In the genomic region with DNA sequence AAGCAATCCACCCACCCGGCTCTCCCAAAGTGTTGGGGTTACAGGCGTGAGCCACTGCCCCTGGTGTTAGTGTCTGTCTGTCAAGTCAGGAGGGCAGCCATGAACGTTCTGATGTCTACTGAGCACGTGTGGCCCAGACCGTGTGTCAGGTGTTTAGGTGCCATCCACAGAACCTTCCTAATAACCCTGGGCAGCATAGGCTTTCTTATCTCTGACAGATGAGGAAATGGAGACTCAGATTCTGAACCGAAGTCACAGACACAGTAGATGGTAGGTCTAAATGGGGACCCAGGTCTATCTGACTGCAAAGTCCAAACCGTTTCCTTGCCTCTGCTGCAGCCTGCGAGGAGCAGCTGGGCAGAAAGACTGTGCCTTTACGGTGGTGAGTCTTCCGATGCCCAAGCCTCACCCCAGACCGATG, we compare ENCODE assay signal across 8 cellular contexts. TPM values are rescaled to one million over a fixed set of nuclear protein-coding genes. Genes with fewer than 3 reads are reported as not detected.
DNase-seq lines count a peak whose midpoint lies in the region; ATAC-seq, FAIRE-seq and TF ChIP-seq lines count a peak whose summit lies in the region.

No MANE protein-coding gene starts in this region.

- ATAC-seq in HG03045 (IDR thresholded peaks at IDR 0.05; ENCODE audit: unreplicated experiment) = peak; percentile 6
- no peak for ATAC-seq in activated naive CD8-positive, alpha-beta T cell treated with anti-CD3 and anti-CD28 coated beads, Interleukin-2, amount 50 U/mL, for 24 hours

- H3K79me1 ChIP-seq in mesenchymal stem cell (replicated peaks; ENCODE audit: low read length, poor library complexity, severe bottlenecking) = peaks cover 7% of the 10 kb centered on the region

- no peaks in the 10 kb centered on the region for H3K9me3 ChIP-seq in mesenchymal stem cell (ENCODE audit: control insufficient read depth, low read length)

- DNase-seq in AG04449 (ENCODE audit: low read depth, low spot score) (no peak), mesenchymal stem cell (no peak), NCI-H748 treated with DMSO at 0.1 percent for 48 hours (lab: John Stamatoyannopoulos, UW) (no peak), D721Med (ENCODE audit: insufficient read length, low spot score) (no peak), NCI-H524 (lab: John Stamatoyannopoulos, UW) (no peak)
- DNase-seq in activated naive CD8-positive, alpha-beta T cell treated with anti-CD3 and anti-CD28 coated beads, Interleukin-2, amount 50 U/mL, for 24 hours = no peak
- DNase-seq in stimulated activated CD4-positive, alpha-beta T cell treated with anti-CD3 and anti-CD28 coated beads, Interleukin-15, amount 100 ng/mL, for 24 hours = no peak

- H3K27me3 Mint-ChIP-seq in activated naive CD8-positive, alpha-beta T cell treated with anti-CD3 and anti-CD28 coated beads, Interleukin-2, amount 50 U/mL, for 24 hours = peaks cover 2% of the 10 kb centered on the region

- peak overlapping the region; percentile 60 for H3K27ac Mint-ChIP-seq in activated naive CD8-positive, alpha-beta T cell treated with anti-CD3 and anti-CD28 coated beads, Interleukin-2, amount 50 U/mL, for 24 hours

- peaks cover 0 to 12% of the 10 kb centered on the region in 2 experiments for H3K27me3 ChIP-seq in mesenchymal stem cell (ENCODE audit: control insufficient read depth in 1 of 2, insufficient read depth in 1 of 2, low read length in 2 of 2)

- H4K8ac ChIP-seq in mesenchymal stem cell (ENCODE audit: low read length) = peak overlapping the region; percentile 35

- peak overlapping the region in 1 of 2 experiments; percentile 35 for H3K4ac ChIP-seq in mesenchymal stem cell (ENCODE audit: low read depth in 1 of 2, low read length in 2 of 2)

- no peak overlapping the region for H3K27ac ChIP-seq in mesenchymal stem cell (ENCODE audit: low read length, poor library complexity, severe bottlenecking)

- TF ChIP-seq CTCF in AG04449 (IDR thresholded peaks at IDR 0.05; ENCODE audit: insufficient read depth, low read length, missing control alignments) (no peak), D721Med (IDR thresholded peaks at IDR 0.05; ENCODE audit: insufficient read depth, missing control alignments) (no peak)

- no peaks in the 10 kb centered on the region for H3K36me3 Mint-ChIP-seq in activated naive CD8-positive, alpha-beta T cell treated with anti-CD3 and anti-CD28 coated beads, Interleukin-2, amount 50 U/mL, for 24 hours (ENCODE audit: low read depth)

- H2BK120ac ChIP-seq in mesenchymal stem cell (ENCODE audit: low read depth, low read length) = no peak overlapping the region

- peak overlapping the region; percentile 80 for H3K4me3 ChIP-seq in AG04449 (ENCODE audit: low read depth, low read length)
- peak overlapping the region in 1 of 2 experiments; percentile 91 for H3K4me3 ChIP-seq in mesenchymal stem cell (ENCODE audit: insufficient read depth in 1 of 2, low read depth in 1 of 2, low read length in 2 of 2)

- POLR2A ChIA-PET in AG04449 (lab: Yijun Ruan, JAX) = no interaction called here

- no peak overlapping the region for H2BK12ac ChIP-seq in mesenchymal stem cell (ENCODE audit: low read length in 2 of 2)

- peak overlapping the region; percentile 96 for H3K4me2 ChIP-seq in mesenchymal stem cell (ENCODE audit: low read length, poor library complexity, severe bottlenecking)

- no peak for FAIRE-seq in D721Med (lab: Jason Lieb, UNC)

- no peak overlapping the region for H2AK5ac ChIP-seq in mesenchymal stem cell (ENCODE audit: low read length, severe bottlenecking)

- no peak overlapping the region for H3K23ac ChIP-seq in mesenchymal stem cell (ENCODE audit: low read length in 2 of 2)

- H4K91ac ChIP-seq in mesenchymal stem cell (ENCODE audit: low read length) = no peak overlapping the region

- peak overlapping the region; percentile 75 for H3K4me3 Mint-ChIP-seq in activated naive CD8-positive, alpha-beta T cell treated with anti-CD3 and anti-CD28 coated beads, Interleukin-2, amount 50 U/mL, for 24 hours

- H3K14ac ChIP-seq in mesenchymal stem cell (ENCODE audit: low read length in 2 of 2) = no peak overlapping the region

- H2BK5ac ChIP-seq in mesenchymal stem cell (ENCODE audit: low read depth, low read length, poor library complexity, severe bottlenecking) = no peak overlapping the region

- CTCF ChIA-PET in AG04449 (lab: Yijun Ruan, JAX) = interaction anchor here (1.3 kb wide), 1 partner anchor 75 kb away, joined by 5 read pairs; no protein-coding TSS in a partner anchor

- H2AFZ ChIP-seq in mesenchymal stem cell (ENCODE audit: low read depth, low read length) = no peak overlapping the region

- peaks cover 77% of the 10 kb centered on the region for H3K4me1 Mint-ChIP-seq in activated naive CD8-positive, alpha-beta T cell treated with anti-CD3 and anti-CD28 coated beads, Interleukin-2, amount 50 U/mL, for 24 hours

- H3K36me3 ChIP-seq in mesenchymal stem cell (ENCODE audit: control insufficient read depth in 1 of 2, insufficient read depth in 2 of 2, low read depth in 1 of 2, low read length in 2 of 2) = no peaks in the 10 kb centered on the region

- no peaks in the 10 kb centered on the region for H3K9me3 Mint-ChIP-seq in activated naive CD8-positive, alpha-beta T cell treated with anti-CD3 and anti-CD28 coated beads, Interleukin-2, amount 50 U/mL, for 24 hours

- H3K4me1 ChIP-seq in mesenchymal stem cell (ENCODE audit: control insufficient read depth, insufficient read depth, low read depth, low read length) = peaks cover 25% of the 10 kb centered on the region

- 73% methylated on average over 11 of the region's 11 CpGs for WGBS in mesenchymal stem cell

- peak overlapping the region; percentile 97 for H3K9ac ChIP-seq in mesenchymal stem cell (ENCODE audit: low read length)

- H2BK15ac ChIP-seq in mesenchymal stem cell (ENCODE audit: low read depth, poor library complexity, severe bottlenecking) = no peak overlapping the region

- peak overlapping the region in 1 of 2 experiments; percentile 37 for H3K18ac ChIP-seq in mesenchymal stem cell (ENCODE audit: low read depth in 1 of 2, low read length in 2 of 2)

RNA-seq across cellular contexts. Expression of a gene that starts 0.6 kb away (rescaled TPM):
- 9.3 TPM for polyA plus RNA-seq in mesenchymal stem cell (2013, experiment 1 of 2)
- polyA plus RNA-seq in mesenchymal stem cell (2013, experiment 2 of 2) = 9.8 TPM
